8 cellular contexts compared by ENCODE assay signal in genomic region chr9:126690431-126691051, GRCh38.
DNase-seq lines count a peak whose midpoint lies in the region; ATAC-seq and TF ChIP-seq lines count a peak whose summit lies in the region.

No MANE protein-coding gene starts in this region.

- H3K4me3 ChIP-seq in DOHH2 (ENCODE audit: low read length) (no peak overlapping the region), MM.1S (ENCODE audit: low read length) (no peak overlapping the region), parathyroid adenoma (ENCODE audit: low read depth, low read length) (no peak overlapping the region)

- H3K9me3 ChIP-seq in DOHH2 (ENCODE audit: control insufficient read depth, insufficient read depth, low read length), result no peaks in the 10 kb centered on the region
- no peaks in the 10 kb centered on the region for H3K9me3 ChIP-seq in MM.1S (replicated peaks; ENCODE audit: insufficient read depth, low read length)
- H3K9me3 ChIP-seq in parathyroid adenoma (ENCODE audit: control insufficient read depth, low read length), result no peaks in the 10 kb centered on the region

- H3K36me3 ChIP-seq in DOHH2 (ENCODE audit: control insufficient read depth, low read length) (no peaks in the 10 kb centered on the region), MM.1S (replicated peaks; ENCODE audit: insufficient read depth, low read length) (no peaks in the 10 kb centered on the region), parathyroid adenoma (ENCODE audit: control insufficient read depth, insufficient read depth, low read length) (no peaks in the 10 kb centered on the region)

- no peaks in the 10 kb centered on the region for H3K4me1 ChIP-seq in DOHH2 (ENCODE audit: control insufficient read depth, low read length)
- H3K4me1 ChIP-seq in MM.1S (ENCODE audit: low read length), result no peaks in the 10 kb centered on the region
- no peaks in the 10 kb centered on the region for H3K4me1 ChIP-seq in parathyroid adenoma

- no peaks in the 10 kb centered on the region for H3K9me2 ChIP-seq in DOHH2 (replicated peaks; ENCODE audit: control insufficient read depth, low read length)
- no peaks in the 10 kb centered on the region for H3K9me2 ChIP-seq in MM.1S (replicated peaks; ENCODE audit: insufficient read depth, low read length)

- H2AFZ ChIP-seq in MM.1S (ENCODE audit: low read length) (no peak overlapping the region), parathyroid adenoma (no peak overlapping the region)

- ATAC-seq in esophagus mucosa (peak; percentile 35), GM18502 (IDR thresholded peaks at IDR 0.05; ENCODE audit: poor library complexity, unreplicated experiment) (no peak), GM19324 (IDR thresholded peaks at IDR 0.05; ENCODE audit: low FRiP score, unreplicated experiment) (no peak), GM21447 (IDR thresholded peaks at IDR 0.05; ENCODE audit: unreplicated experiment) (no peak)

- H3F3A ChIP-seq in DOHH2 (ENCODE audit: control insufficient read depth, insufficient read depth) (no peaks in the 10 kb centered on the region), MM.1S (ENCODE audit: insufficient read depth, low read length) (no peaks in the 10 kb centered on the region)

- no peaks in the 10 kb centered on the region for H3K79me2 ChIP-seq in DOHH2 (ENCODE audit: control insufficient read depth, low read length)
- H3K79me2 ChIP-seq in MM.1S (ENCODE audit: low read length), result no peaks in the 10 kb centered on the region
- H3K79me2 ChIP-seq in parathyroid adenoma, result no peaks in the 10 kb centered on the region

- peak; percentile 39 for DNase-seq in MM.1S
- peak; percentile 85 for DNase-seq in activated CD8-positive, alpha-beta memory T cell treated with anti-CD3 and anti-CD28 coated beads for 24 hours

- H4K20me1 ChIP-seq in DOHH2 (ENCODE audit: control insufficient read depth, insufficient read depth, low read depth, low read length), result no peaks in the 10 kb centered on the region
- no peaks in the 10 kb centered on the region for H4K20me1 ChIP-seq in MM.1S (ENCODE audit: insufficient read depth, low read length)

- H3K9ac ChIP-seq in MM.1S (ENCODE audit: low read length), result no peak overlapping the region
- no peak overlapping the region for H3K9ac ChIP-seq in parathyroid adenoma

- H3K27ac ChIP-seq in DOHH2 (ENCODE audit: low read depth, low read length) (no peak overlapping the region), MM.1S (ENCODE audit: low read length) (no peak overlapping the region), parathyroid adenoma (no peak overlapping the region)

- no peak overlapping the region for H3K4me2 ChIP-seq in DOHH2 (ENCODE audit: low read length)
- no peak overlapping the region for H3K4me2 ChIP-seq in MM.1S (ENCODE audit: low read depth, low read length)
- H3K4me2 ChIP-seq in parathyroid adenoma (ENCODE audit: low read length), result no peak overlapping the region

- TF ChIP-seq CTCF in DOHH2 (IDR thresholded peaks at IDR 0.05; ENCODE audit: low read depth, low read length, poor library complexity, severe bottlenecking), result peak; percentile 78
- TF ChIP-seq CTCF in MM.1S (IDR thresholded peaks at IDR 0.05; ENCODE audit: low read length), result peak; percentile 72
- TF ChIP-seq CTCF in parathyroid adenoma (IDR thresholded peaks at IDR 0.05), result peak; percentile 63

- H3K27me3 ChIP-seq in DOHH2 (ENCODE audit: control insufficient read depth, low read length), result peaks cover 7% of the 10 kb centered on the region
- H3K27me3 ChIP-seq in MM.1S (replicated peaks; ENCODE audit: insufficient read depth, low read length), result peaks cover 97% of the 10 kb centered on the region
- H3K27me3 ChIP-seq in parathyroid adenoma (ENCODE audit: control insufficient read depth, insufficient read depth, low read length), result no peaks in the 10 kb centered on the region
